ENCODE assay signal across 22 cellular contexts in the genomic region with DNA sequence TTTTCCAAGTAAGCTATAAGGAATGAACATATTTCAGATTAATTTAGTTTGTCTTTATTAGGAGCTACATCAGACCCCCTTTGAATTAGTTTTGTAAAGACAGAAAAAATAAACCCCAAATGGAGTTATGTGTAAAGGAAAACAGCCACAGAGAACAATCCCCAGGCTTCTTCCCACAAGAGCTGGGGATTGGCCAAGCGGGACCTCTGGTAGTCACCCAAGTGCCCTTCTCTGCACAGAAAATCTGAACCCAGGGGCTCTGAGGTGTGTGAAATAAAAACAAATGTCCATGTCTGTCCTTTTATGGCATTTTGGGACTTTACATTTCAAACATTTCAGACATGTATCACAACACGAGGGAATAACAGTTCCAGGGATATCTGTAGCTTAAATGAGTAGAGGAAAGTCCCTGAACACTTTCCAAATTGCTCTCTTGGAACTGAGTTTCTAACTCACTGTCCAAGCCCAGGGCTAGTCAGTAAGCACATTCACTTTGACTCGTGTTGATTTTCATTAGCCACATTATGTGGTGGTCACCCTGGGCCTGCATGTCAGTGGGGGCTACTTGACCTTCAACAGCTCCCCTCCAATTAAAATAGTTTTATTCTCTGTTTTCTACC. TPM values are rescaled to one million over a fixed set of nuclear protein-coding genes. Genes with fewer than 3 reads are reported as not detected.
"Had no signal": no experiment of that assay in that cellular context is flagged by ENCODE, and none has a peak within 500 bp of the region (broad histone marks: within the 10 kb centered on the region; RNA-seq: fewer than 3 reads in every experiment).

No MANE protein-coding gene starts in this region.

- H3K4me3 ChIP-seq: breast epithelium, hepatocyte, lower lobe of right lung, right atrium auricular region, SK-N-MC, skin epidermis, testis, upper lobe of right lung had no signal

- H3K9me3 ChIP-seq: breast epithelium, lower lobe of right lung, neutrophil, right atrium auricular region, testis, upper lobe of right lung had no signal

- H3K4me1 ChIP-seq: breast epithelium, lower lobe of right lung had no signal

- H3K79me2 ChIP-seq: hepatocyte had no signal

- ATAC-seq: activated CD4-positive, alpha-beta T cell treated with anti-CD3 and anti-CD28 coated beads for 36 hours; activated CD8-positive, alpha-beta memory T cell treated with anti-CD3 and anti-CD28 coated beads, Interleukin-2, amount 10 ng/mL, durations not matched to agents 7 days and 5 days; lower lobe of right lung; natural killer cell treated with Interleukin-12 subunit alpha and Interleukin-12 subunit beta and Interleukin-15 and Interleukin-18, amount 100 ng/mL, for 72 hours; stimulated activated naive CD8-positive, alpha-beta T cell treated with anti-CD3 and anti-CD28 coated beads, Interleukin-15, amount 100 ng/mL, for 72 hours; upper lobe of right lung; WTC11 had no signal

- H3K27me3 ChIP-seq: breast epithelium, hepatocyte, neutrophil, right atrium auricular region, testis, upper lobe of right lung had no signal

- H3K4me2 ChIP-seq: hepatocyte had no signal

- DNase-seq: activated CD4-positive, alpha-beta T cell treated with anti-CD3 and anti-CD28 coated beads for 36 hours; activated CD4-positive, alpha-beta T cell treated with anti-CD3 and anti-CD28 coated beads, Interleukin-2, amount 50 U/mL, for 48 hours; activated CD8-positive, alpha-beta memory T cell treated with anti-CD3 and anti-CD28 coated beads, Interleukin-2, amount 10 ng/mL, durations not matched to agents 7 days and 5 days; activated naive CD8-positive, alpha-beta T cell treated with anti-CD3 and anti-CD28 coated beads, Interleukin-2, amount 10 ng/mL, durations not matched to agents 7 days and 5 days; amygdala; cortex of kidney; erythroblast; left cardiac atrium; lower lobe of right lung; posterior cingulate gyrus; stimulated activated naive CD8-positive, alpha-beta T cell treated with anti-CD3 and anti-CD28 coated beads, Interleukin-15, amount 100 ng/mL, for 72 hours; testis; upper lobe of right lung had no signal

- H3K27ac ChIP-seq: breast epithelium, hepatocyte, lower lobe of right lung, neutrophil, right atrium auricular region, SK-N-MC, testis, upper lobe of right lung had no signal

- FAIRE-seq: endometrium had no signal

- H3K36me3 ChIP-seq: breast epithelium, lower lobe of right lung, neutrophil, right atrium auricular region, upper lobe of right lung had no signal

RNA-seq across cellular contexts. Expression of gene DPT, which starts 22.5 kb away (rescaled TPM):
- total RNA-seq: activated CD4-positive, alpha-beta T cell treated with anti-CD3 and anti-CD28 coated beads for 36 hours; activated CD8-positive, alpha-beta memory T cell treated with anti-CD3 and anti-CD28 coated beads, Interleukin-2, amount 10 ng/mL, durations not matched to agents 7 days and 5 days; activated naive CD8-positive, alpha-beta T cell treated with anti-CD3 and anti-CD28 coated beads, Interleukin-2, amount 10 ng/mL, durations not matched to agents 7 days and 5 days; natural killer cell treated with Interleukin-12 subunit alpha and Interleukin-12 subunit beta and Interleukin-15 and Interleukin-18, amount 100 ng/mL, for 72 hours; WTC11 had no signal
